In the genomic region with DNA sequence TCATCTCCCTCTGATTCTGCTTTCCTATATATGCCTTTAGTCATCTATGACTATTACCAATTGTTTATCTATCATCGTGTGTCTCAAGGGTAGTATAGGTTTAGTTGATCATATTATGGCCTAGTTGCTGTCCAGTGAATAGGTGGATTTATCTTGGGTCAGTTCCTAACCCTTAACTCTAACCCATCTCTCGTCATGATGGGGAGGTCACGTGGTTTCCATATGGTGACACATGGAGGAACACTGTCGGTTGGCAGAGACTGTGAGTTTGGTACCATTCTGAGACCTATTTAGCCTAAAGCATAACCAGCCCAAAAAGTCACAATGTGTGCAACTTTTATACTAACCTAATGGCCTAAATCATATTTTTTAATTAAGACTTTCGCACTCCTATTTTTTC, we compare ENCODE assay signal across 27 cellular contexts.
"Had no signal": no experiment of that assay in that cellular context is flagged by ENCODE, and none has a peak within 500 bp of the region (broad histone marks: within the 10 kb centered on the region; RNA-seq: fewer than 3 reads in every experiment).

No MANE protein-coding gene starts in this region.

- ATAC-seq: stimulated activated effector memory CD8-positive, alpha-beta T cell treated with anti-CD3 and anti-CD28 coated beads, Interleukin-12 subunit alpha, Interleukin-12 subunit beta, amount 100 ng/mL, for 72 hours; stimulated activated memory B cell treated with anti-CD40 and anti-IgM and Interleukin-4, amounts not matched to agents 10 μg/mL and 1 μg/mL and 100 μg/mL, for 72 hours; stimulated activated naive B cell treated with anti-CD40 and anti-IgM and Interleukin-4, amounts not matched to agents 10 μg/mL and 1 μg/mL and 100 μg/mL, for 72 hours; stimulated activated naive CD8-positive, alpha-beta T cell treated with anti-CD3 and anti-CD28 coated beads, Interleukin-15, amount 100 ng/mL, for 72 hours; stimulated activated naive CD8-positive, alpha-beta T cell treated with anti-CD3 and anti-CD28 coated beads, Interleukin-15, Interleukin-2, amounts not matched to agents 100 U/mL and 50 U/mL, for 24 hours; upper lobe of right lung had no signal

- DNase-seq: stimulated activated CD4-positive, alpha-beta T cell treated with anti-CD3 and anti-CD28 coated beads, Interleukin-2, amount 100 ng/mL, for 48 hours; stimulated activated CD4-positive, alpha-beta T cell treated with anti-CD3 and anti-CD28 coated beads, Interleukin-4, amount 100 ng/mL, for 1 hour; stimulated activated CD4-positive, alpha-beta T cell treated with anti-CD3 and anti-CD28 coated beads, Interleukin-4, amount 100 ng/mL, for 24 hours; stimulated activated CD4-positive, alpha-beta T cell treated with anti-CD3 and anti-CD28 coated beads, Interleukin-4, amount 100 ng/mL, for 4 hours; stimulated activated CD8-positive, alpha-beta memory T cell treated with anti-CD3 and anti-CD28 coated beads, Interleukin-4, amount 100 ng/mL, for 48 hours; stimulated activated naive B cell treated with anti-CD40 and anti-IgM and Interleukin-4, amounts not matched to agents 10 μg/mL and 1 μg/mL and 100 μg/mL, for 72 hours; stimulated activated naive CD4-positive, alpha-beta T cell; stimulated activated naive CD4-positive, alpha-beta T cell treated with Interleukin-2 at 50 U/mL for 16 hours; stimulated activated naive CD8-positive, alpha-beta T cell treated with anti-CD3 and anti-CD28 coated beads, Interleukin-15, amount 100 ng/mL, for 72 hours; stimulated activated naive CD8-positive, alpha-beta T cell treated with anti-CD3 and anti-CD28 coated beads, Interleukin-15, Interleukin-2, amounts not matched to agents 100 U/mL and 50 U/mL, for 24 hours; stomach; substantia nigra; testis; thyroid gland; tibial artery; transverse colon; trophoblast cell; upper lobe of left lung; upper lobe of right lung; uterus had no signal

- H3K27me3 ChIP-seq: stomach, suprapubic skin, testis, thyroid gland, tibial artery, tibial nerve, transverse colon, upper lobe of left lung, upper lobe of right lung, uterus, vagina had no signal

- H3K36me3 ChIP-seq: stomach, suprapubic skin, thoracic aorta, thyroid gland, tibial artery, tibial nerve, transverse colon, upper lobe of left lung, upper lobe of right lung, uterus, vagina had no signal

- H3K4me3 ChIP-seq: stomach, suprapubic skin, testis, thoracic aorta, thyroid gland, tibial artery, tibial nerve, transverse colon, upper lobe of left lung, upper lobe of right lung, uterus, vagina had no signal

- H3K9me3 ChIP-seq: stomach, suprapubic skin, testis, thoracic aorta, thyroid gland, tibial artery, tibial nerve, transverse colon, upper lobe of left lung, upper lobe of right lung, uterus, vagina had no signal

- H3K4me1 ChIP-seq: stomach, suprapubic skin, testis, thyroid gland, tibial artery, tibial nerve, transverse colon, upper lobe of left lung, upper lobe of right lung, uterus, vagina had no signal

- H3K27ac ChIP-seq: stomach, suprapubic skin, testis, thoracic aorta, thyroid gland, tibial artery, tibial nerve, transverse colon, upper lobe of left lung, upper lobe of right lung, uterus, vagina had no signal

- FAIRE-seq: urothelium cell line had no signal
